Comparison of ENCODE assay signal across 13 cellular contexts in the genomic region with DNA sequence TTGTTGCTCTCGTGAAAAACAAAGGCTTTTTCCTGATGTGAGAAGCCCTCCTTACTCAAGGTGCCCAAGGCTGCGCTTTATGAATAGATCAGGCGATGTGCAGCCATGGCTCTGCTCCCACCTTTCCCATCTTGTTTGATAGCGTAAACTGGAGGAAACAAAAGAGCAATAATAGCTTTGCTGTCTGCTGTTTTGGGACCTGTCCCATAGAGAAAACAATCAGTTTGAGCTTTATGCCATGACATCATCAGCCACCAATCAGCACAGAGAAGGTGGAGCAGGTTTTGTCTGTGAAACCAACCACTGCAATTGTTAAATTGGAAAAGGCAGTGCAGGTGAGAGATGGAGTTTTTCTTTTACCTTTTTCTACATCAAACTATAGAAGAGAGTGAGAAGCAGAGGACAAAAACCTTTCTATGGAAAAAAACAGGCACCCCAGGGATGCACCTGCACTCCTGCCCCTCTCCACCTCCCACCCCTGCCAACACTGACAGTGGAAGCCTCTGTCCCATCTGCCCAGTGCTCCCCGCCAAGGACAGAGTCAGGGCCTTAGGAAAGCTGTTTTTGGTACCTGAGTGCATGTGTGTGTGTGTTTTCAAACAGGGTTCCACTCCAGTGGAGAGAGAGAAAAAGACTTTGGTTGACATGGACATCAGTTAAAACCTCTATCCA.
DNase-seq lines count a peak whose midpoint lies in the region; ATAC-seq, FAIRE-seq and TF ChIP-seq lines count a peak whose summit lies in the region.
"Had no signal": no experiment of that assay in that cellular context is flagged by ENCODE, and none has a peak within 500 bp of the region (broad histone marks: within the 10 kb centered on the region; RNA-seq: fewer than 3 reads in every experiment).

No MANE protein-coding gene starts in this region.

- no peaks in the 10 kb centered on the region for H3K4me1 Mint-ChIP-seq in activated CD8-positive, alpha-beta memory T cell treated with anti-CD3 and anti-CD28 coated beads, Interleukin-2, amount 10 ng/mL, durations not matched to agents 7 days and 5 days

- H3K36me3 Mint-ChIP-seq in activated CD8-positive, alpha-beta memory T cell treated with anti-CD3 and anti-CD28 coated beads, Interleukin-2, amount 10 ng/mL, durations not matched to agents 7 days and 5 days = no peaks in the 10 kb centered on the region

- TF ChIP-seq CTCF in K562 (IDR thresholded peaks at IDR 0.05 in 2 of 3, conservative IDR thresholded peaks at IDR 0.05 in 1 of 3; ENCODE audit: insufficient read depth in 2 of 3, low read depth in 1 of 3, low read length in 3 of 3) (no peak), gastrocnemius medialis (IDR thresholded peaks at IDR 0.05 in 4 of 5, conservative IDR thresholded peaks at IDR 0.05 in 1 of 5) (no peak)

- H3K4me1 ChIP-seq in Karpas-422 (ENCODE audit: low read length) = peaks cover 96% of the 10 kb centered on the region
- peaks cover 0 to 10% of the 10 kb centered on the region in 2 experiments; a peak in 4 of 5 replicates for H3K4me1 ChIP-seq in K562 (replicated peaks in 1 of 2; ENCODE audit: control insufficient read depth in 2 of 2, insufficient read depth in 2 of 2, low read length in 2 of 2)
- peaks cover 68 to 72% of the 10 kb centered on the region in 2 donors for H3K4me1 ChIP-seq in gastrocnemius medialis

- no peak overlapping the region for H3K4me3 ChIP-seq in Karpas-422 (ENCODE audit: low read length)
- H3K4me3 ChIP-seq in K562 = no peak overlapping the region
- H3K4me3 ChIP-seq in gastrocnemius medialis = no peak overlapping the region

- H3K27ac ChIP-seq in Karpas-422 (ENCODE audit: low read length) (peak overlapping the region; percentile 79), K562 (ENCODE audit: extremely low read depth, low read depth, low read length) (no peak overlapping the region), gastrocnemius medialis (peak overlapping the region; percentile 22 to 84 (median 54))

- H3K9ac ChIP-seq in Karpas-422 (ENCODE audit: low read length) = peak overlapping the region; percentile 9; the same call in 1 of the 2 replicates
- H3K9ac ChIP-seq in K562 (ENCODE audit: insufficient read depth in 1 of 2, low read depth in 2 of 2, low read length in 2 of 2) = no peak overlapping the region

- H4K20me1 ChIP-seq in Karpas-422 (ENCODE audit: insufficient read depth, low read depth, low read length) (peaks cover 43% of the 10 kb centered on the region), K562 (replicated peaks; ENCODE audit: control insufficient read depth, insufficient read depth, low read length) (peaks cover 63% of the 10 kb centered on the region)

- TF ChIP-seq RAD21 in K562 (CRISPR knock-in tag; conservative IDR thresholded peaks at IDR 0.05 in 1 of 2, IDR thresholded peaks at IDR 0.05 in 1 of 2) = no peak

- POLR2A ChIA-PET in K562 (lab: Yijun Ruan, JAX) = interaction anchor here (0.8 to 3.0 kb wide), 4 partner anchors 14 to 26 kb away, joined by 3 to 14 read pairs (median 4); no protein-coding TSS in a partner anchor

- H3K27me3 ChIP-seq in Karpas-422 (ENCODE audit: low read length) (no peaks in the 10 kb centered on the region), K562 (ENCODE audit: control insufficient read depth in 2 of 2, insufficient read depth in 2 of 2, low read length in 2 of 2) (no peaks in the 10 kb centered on the region), gastrocnemius medialis (no peaks in the 10 kb centered on the region)

- TF ChIP-seq POLR2A in K562 (conservative IDR thresholded peaks at IDR 0.05) (no peak), gastrocnemius medialis (IDR thresholded peaks at IDR 0.05) (no peak)

- H3K27me3 Mint-ChIP-seq in activated CD8-positive, alpha-beta memory T cell treated with anti-CD3 and anti-CD28 coated beads, Interleukin-2, amount 10 ng/mL, durations not matched to agents 7 days and 5 days = no peaks in the 10 kb centered on the region
- H3K27me3 Mint-ChIP-seq: T-cell had no signal

- 80% methylated on average over 5 of the region's 5 CpGs for WGBS in K562 (ENCODE audit: insufficient coverage, low coverage, missing lambda C conversion rate)

- intact Hi-C loops in K562 (cut with micrococcal nuclease) = no loop called here
- intact Hi-C loops in left colon (cut with DNase I, micrococcal nuclease) = no loop called here
- intact Hi-C loops in gastrocnemius medialis (cut with DNase I; ENCODE audit: low total_unique reads) = no loop called here

- TF ChIP-seq EP300 in K562 (IDR thresholded peaks at IDR 0.05; ENCODE audit: low read length) = no peak

- in situ Hi-C loops in K562 (cut with MboI) = no loop called here
- in situ Hi-C loops in gastrocnemius medialis (cut with MboI; ENCODE audit: low sequenced_read_pairs in 4 of 4) = no loop called here

- H3K79me2 ChIP-seq in Karpas-422 (ENCODE audit: low read length) (peaks cover 100% of the 10 kb centered on the region), K562 (ENCODE audit: control insufficient read depth, insufficient read depth, low read length) (peaks cover 26% of the 10 kb centered on the region; the same call in 2 of the 3 replicates)

- H3K4me3 Mint-ChIP-seq in activated CD8-positive, alpha-beta memory T cell treated with anti-CD3 and anti-CD28 coated beads, Interleukin-2, amount 10 ng/mL, durations not matched to agents 7 days and 5 days = no peak overlapping the region
- H3K4me3 Mint-ChIP-seq: T-cell had no signal

- BruUV-seq in K562 (replicated peaks; lab: Mats Ljungman, UMichigan) = no TSS peak

- peaks cover 2% of the 10 kb centered on the region for H3K9me1 ChIP-seq in K562 (ENCODE audit: control insufficient read depth, insufficient read depth, low read length)

- DNase-seq in Karpas-422 (peak; percentile 55), K562 (ENCODE audit: extremely low read depth in 1 of 4, low spot score in 3 of 4) (no peak), left colon (no peak), gastrocnemius medialis (no peak), COLO668 (lab: John Stamatoyannopoulos, UW; ENCODE audit: unreplicated experiment) (no peak)
- no peak for DNase-seq in stimulated activated CD4-positive, alpha-beta T cell treated with anti-CD3 and anti-CD28 coated beads, Interleukin-2, amount 100 ng/mL, for 48 hours
- no peak for DNase-seq in activated CD8-positive, alpha-beta memory T cell treated with anti-CD3 and anti-CD28 coated beads, Interleukin-2, amount 10 ng/mL, durations not matched to agents 7 days and 5 days
- DNase-seq: activated gamma-delta T cell; central memory CD4-positive, alpha-beta T cell; NCI-H146; nucleus accumbens; stimulated activated naive CD8-positive, alpha-beta T cell treated with anti-CD3 and anti-CD28 coated beads, Interleukin-15, Interleukin-2, amounts not matched to agents 100 U/mL and 50 U/mL, for 24 hours; T-cell had no signal

- H3K4me2 ChIP-seq in Karpas-422 (ENCODE audit: low read depth, low read length, poor library complexity, severe bottlenecking) (peak overlapping the region; percentile 53), K562 (ENCODE audit: insufficient read depth, low read length) (no peak overlapping the region)

- H2AFZ ChIP-seq in Karpas-422 (ENCODE audit: low read length) (no peak overlapping the region), K562 (ENCODE audit: low read depth, low read length) (no peak overlapping the region)

- H3K36me3 ChIP-seq in Karpas-422 (ENCODE audit: insufficient read depth, low read length) (0 out of 2 replicates have a peak, but pooled peaks cover 6% of the 10 kb centered on the region), K562 (ENCODE audit: control insufficient read depth, insufficient read depth, low read length) (no peaks in the 10 kb centered on the region), gastrocnemius medialis (no peaks in the 10 kb centered on the region)

- no peaks in the 10 kb centered on the region for H3K9me3 Mint-ChIP-seq in activated CD8-positive, alpha-beta memory T cell treated with anti-CD3 and anti-CD28 coated beads, Interleukin-2, amount 10 ng/mL, durations not matched to agents 7 days and 5 days (ENCODE audit: low read depth)
- H3K9me3 Mint-ChIP-seq: T-cell had no signal

- CTCF ChIA-PET in K562 (lab: Yijun Ruan, JAX; ENCODE audit: low intra/inter-chr PET ratio) = interaction anchor here (0.5 kb wide), 1 partner anchor 1094 kb away, joined by 4 read pairs; no protein-coding TSS in a partner anchor
- CTCF ChIA-PET in activated CD8-positive, alpha-beta memory T cell treated with anti-CD3 and anti-CD28 coated beads, Interleukin-2, amount 10 ng/mL, durations not matched to agents 7 days and 5 days (lab: Charles Lee) = no interaction called here

- FAIRE-seq in K562 (lab: Jason Lieb, UNC) = no peak

- H3K9me3 ChIP-seq in Karpas-422 (ENCODE audit: low read length) = no peaks in the 10 kb centered on the region
- no peaks in the 10 kb centered on the region for H3K9me3 ChIP-seq in K562 (replicated peaks; ENCODE audit: control insufficient read depth, insufficient read depth, low read depth, low read length)
- no peaks in the 10 kb centered on the region for H3K9me3 ChIP-seq in gastrocnemius medialis

- H3K27ac Mint-ChIP-seq in activated CD8-positive, alpha-beta memory T cell treated with anti-CD3 and anti-CD28 coated beads, Interleukin-2, amount 10 ng/mL, durations not matched to agents 7 days and 5 days = no peak overlapping the region
- H3K27ac Mint-ChIP-seq: T-cell had no signal

- ATAC-seq in K562 = no peak
- ATAC-seq in left colon = peak; percentile 79
- no peak for ATAC-seq in gastrocnemius medialis
- ATAC-seq in activated CD8-positive, alpha-beta memory T cell treated with anti-CD3 and anti-CD28 coated beads, Interleukin-2, amount 10 ng/mL, durations not matched to agents 7 days and 5 days = no peak
- ATAC-seq: stimulated activated naive CD8-positive, alpha-beta T cell treated with anti-CD3 and anti-CD28 coated beads, Interleukin-15, Interleukin-2, amounts not matched to agents 100 U/mL and 50 U/mL, for 24 hours; T-cell had no signal

- H3K9me2 ChIP-seq in Karpas-422 (replicated peaks; ENCODE audit: insufficient read depth, low read length) = no peaks in the 10 kb centered on the region

TF ChIP-seq in K562, 482 proteins besides CTCF, POLR2A, EP300 and RAD21:
- TF ChIP-seq, protein P1, sequence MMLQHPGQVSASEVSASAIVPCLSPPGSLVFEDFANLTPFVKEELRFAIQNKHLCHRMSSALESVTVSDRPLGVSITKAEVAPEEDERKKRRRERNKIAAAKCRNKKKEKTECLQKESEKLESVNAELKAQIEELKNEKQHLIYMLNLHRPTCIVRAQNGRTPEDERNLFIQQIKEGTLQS (IDR thresholded peaks at IDR 0.05) = peak; percentile 61
- TF ChIP-seq, protein P1 (CRISPR knock-in tag; conservative IDR thresholded peaks at IDR 0.05) = no peak
- TF ChIP-seq ATF7 (IDR thresholded peaks at IDR 0.05) (peak; percentile 80), SMARCE1 (IDR thresholded peaks at IDR 0.05) (no peak)
